ENCODE assay signal across 15 cellular contexts in genomic region chr2:36493221-36493620, GRCh38.
A peak's percentile ranks its signal among the peaks of the same experiment; 100 is the strongest.
DNase-seq lines count a peak whose midpoint lies in the region; ATAC-seq and TF ChIP-seq lines count a peak whose summit lies in the region.
"Had no signal": no experiment of that assay in that cellular context is flagged by ENCODE, and none has a peak within 500 bp of the region (broad histone marks: within the 10 kb centered on the region; RNA-seq: fewer than 3 reads in every experiment).

No MANE protein-coding gene starts in this region.

- peaks cover 72% of the 10 kb centered on the region for H3K36me3 ChIP-seq in RWPE2 (ENCODE audit: low read depth)
- no peaks in the 10 kb centered on the region for H3K36me3 ChIP-seq in thoracic aorta
- peaks cover 95% of the 10 kb centered on the region for H3K36me3 ChIP-seq in MG63
- H3K36me3 ChIP-seq: neural progenitor cell had no signal

- H3K27ac ChIP-seq in RWPE2 (ENCODE audit: poor library complexity, severe bottlenecking), result peak overlapping the region; percentile 17
- H3K27ac ChIP-seq in dorsolateral prefrontal cortex, result peak overlapping the region in 47 of 59 donors; percentile 2 to 89 (median 57)
- H3K27ac ChIP-seq in thoracic aorta, result peak overlapping the region; percentile 48 to 87
- H3K27ac ChIP-seq: BLaER1, neural progenitor cell had no signal

- H3K4me3 ChIP-seq in RWPE2 (ENCODE audit: severe bottlenecking) (no peak overlapping the region), dorsolateral prefrontal cortex (no peak overlapping the region), thoracic aorta (no peak overlapping the region), MG63 (no peak overlapping the region)
- H3K4me3 ChIP-seq: BLaER1, K562, neural progenitor cell had no signal

- DNase-seq in RWPE2 (ENCODE audit: low spot score) (no peak), dorsolateral prefrontal cortex (peak in 9 of 10 donors; percentile 11 to 75 (median 51)), middle frontal gyrus (ENCODE audit: extremely low spot score, low spot score) (peak; percentile 10), thoracic aorta (ENCODE audit: low spot score) (no peak), MG63 (no peak)
- DNase-seq: activated naive CD8-positive, alpha-beta T cell treated with anti-CD3 and anti-CD28 coated beads, Interleukin-2, amount 10 ng/mL, durations not matched to agents 7 days and 5 days; DMS153; NCI-H1092; right cardiac atrium; stimulated activated CD4-positive, alpha-beta T cell treated with anti-CD3 and anti-CD28 coated beads, Interleukin-4, amount 100 ng/mL, for 4 hours had no signal

- H3K9me3 ChIP-seq in RWPE2 (ENCODE audit: severe bottlenecking) (no peaks in the 10 kb centered on the region), thoracic aorta (no peaks in the 10 kb centered on the region), MG63 (no peaks in the 10 kb centered on the region)
- H3K9me3 ChIP-seq: BLaER1 had no signal

- TF ChIP-seq CTCF in RWPE2 (IDR thresholded peaks at IDR 0.05; ENCODE audit: poor library complexity, severe bottlenecking), result no peak
- TF ChIP-seq CTCF in dorsolateral prefrontal cortex (IDR thresholded peaks at IDR 0.05 in 54 of 56, conservative IDR thresholded peaks at IDR 0.05 in 2 of 56; ENCODE audit: low read depth in 1 of 56, partially characterized antibody in 56 of 56), result no peak
- no peak for TF ChIP-seq CTCF in thoracic aorta (IDR thresholded peaks at IDR 0.05)

- H3K4me1 ChIP-seq in RWPE2 (ENCODE audit: insufficient read depth, poor library complexity, severe bottlenecking), result peaks cover 18% of the 10 kb centered on the region
- H3K4me1 ChIP-seq in thoracic aorta (ENCODE audit: control insufficient read depth in 1 of 2, low read depth in 2 of 2), result peaks cover 31 to 84% of the 10 kb centered on the region in 2 donors
- H3K4me1 ChIP-seq: BLaER1, neural progenitor cell had no signal

- no peak for ATAC-seq in RWPE2 (ENCODE audit: low read depth)
- ATAC-seq in thoracic aorta (ENCODE audit: insufficient number of reproducible peaks, low FRiP score, low read depth), result no peak
- no peak for ATAC-seq in GM19395 (IDR thresholded peaks at IDR 0.05; ENCODE audit: unreplicated experiment)
- ATAC-seq in HG03196 (IDR thresholded peaks at IDR 0.05; ENCODE audit: unreplicated experiment), result no peak
- ATAC-seq: K562 had no signal

- intact Hi-C loops in dorsolateral prefrontal cortex (cut with DNase I), result no loop called here

- no peaks in the 10 kb centered on the region for H3K27me3 ChIP-seq in RWPE2 (ENCODE audit: insufficient read depth, poor library complexity, severe bottlenecking)
- no peaks in the 10 kb centered on the region for H3K27me3 ChIP-seq in dorsolateral prefrontal cortex
- H3K27me3 ChIP-seq in thoracic aorta (replicated peaks; ENCODE audit: insufficient read depth), result no peaks in the 10 kb centered on the region
- H3K27me3 ChIP-seq in MG63, result no peaks in the 10 kb centered on the region
- H3K27me3 ChIP-seq: BLaER1, neural progenitor cell had no signal

Comparison
In these comparisons a context has a peak if more than half of its experiments do, and no peak if none do; other contexts are left out.
1. DNase-seq: peak in dorsolateral prefrontal cortex (9 of 10) and middle frontal gyrus (single experiment); none in RWPE2 (single experiment), thoracic aorta (single experiment) and MG63 (single experiment).
2. H3K27ac ChIP-seq: peak in every context shown above with its lines; median percentile 68 in thoracic aorta; 57 in dorsolateral prefrontal cortex; 17 in RWPE2.